Comparison of ENCODE assay signal across 24 cellular contexts in the genomic region with DNA sequence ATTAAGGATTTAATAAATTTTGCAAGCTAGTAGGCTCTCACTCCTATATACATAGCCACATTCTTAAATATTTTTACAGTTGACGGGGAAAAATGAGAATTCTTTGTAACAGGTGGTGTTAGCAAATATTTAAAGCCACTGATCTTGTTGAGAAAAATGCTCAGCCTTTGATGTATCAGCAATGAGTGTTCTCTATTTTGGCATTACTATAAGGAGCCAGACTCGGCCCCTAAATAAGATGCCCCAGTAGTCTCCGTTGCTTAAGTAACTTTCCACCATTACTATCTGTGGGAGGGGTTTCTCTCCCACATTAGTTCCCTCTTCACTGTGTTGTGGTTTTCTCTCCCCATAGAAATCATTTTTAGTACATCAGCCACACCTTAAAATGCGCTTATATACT.
"Had no signal": no experiment of that assay in that cellular context is flagged by ENCODE, and none has a peak within 500 bp of the region (broad histone marks: within the 10 kb centered on the region; RNA-seq: fewer than 3 reads in every experiment).

No MANE protein-coding gene starts in this region.

- DNase-seq: activated CD4-positive, alpha-beta T cell treated with anti-CD3 and anti-CD28 coated beads for 4 hours; activated CD4-positive, alpha-beta T cell treated with anti-CD3 and anti-CD28 coated beads, Interleukin-2, amount 50 U/mL, for 48 hours; activated CD8-positive, alpha-beta memory T cell treated with anti-CD3 and anti-CD28 coated beads for 24 hours; activated gamma-delta T cell; activated naive CD4-positive, alpha-beta T cell treated with anti-CD3 and anti-CD28 coated beads, Interleukin-2, amount 10 ng/mL, durations not matched to agents 7 days and 5 days; activated naive CD8-positive, alpha-beta T cell treated with anti-CD3 and anti-CD28 coated beads, Interleukin-2, amount 10 ng/mL, durations not matched to agents 7 days and 5 days; amniotic stem cell; dermis blood vessel endothelial cell; effector CD4-positive, alpha-beta T cell; islet precursor cell; left ventricle myocardium inferior; mesendoderm; mucosa of descending colon; naive B cell; psoas muscle; stimulated activated CD4-positive, alpha-beta T cell treated with anti-CD3 and anti-CD28 coated beads, Interleukin-2, amount 100 ng/mL, for 48 hours; stimulated activated naive CD8-positive, alpha-beta T cell treated with anti-CD3 and anti-CD28 coated beads, Interleukin-15, Interleukin-2, amounts not matched to agents 100 U/mL and 50 U/mL, for 24 hours; T-helper 9 cell had no signal

- H3K27ac ChIP-seq: hepatocyte, left ventricle myocardium inferior, parathyroid adenoma, psoas muscle, VCaP had no signal

- H2AFZ ChIP-seq: hepatocyte, parathyroid adenoma had no signal

- H3K9ac ChIP-seq: parathyroid adenoma had no signal

- H3K4me3 ChIP-seq: esophagus muscularis mucosa, hepatocyte, left ventricle myocardium inferior, lung, mucosa of descending colon, psoas muscle, thoracic aorta had no signal

- H3K9me3 ChIP-seq: esophagus muscularis mucosa, mucosa of descending colon, psoas muscle, thoracic aorta had no signal

- H3K4me2 ChIP-seq: hepatocyte had no signal

- H3K27me3 ChIP-seq: esophagus muscularis mucosa, hepatocyte had no signal

- H3K79me2 ChIP-seq: hepatocyte, parathyroid adenoma had no signal

- ATAC-seq: mucosa of descending colon; psoas muscle; stimulated activated naive CD8-positive, alpha-beta T cell treated with anti-CD3 and anti-CD28 coated beads, Interleukin-15, Interleukin-2, amounts not matched to agents 100 U/mL and 50 U/mL, for 24 hours had no signal

- H3K36me3 ChIP-seq: thoracic aorta had no signal
